10 cellular contexts compared by ENCODE assay signal in genomic region chr13:112349681-112350080, GRCh38. TPM values are rescaled to one million over a fixed set of nuclear protein-coding genes. Genes with fewer than 3 reads are reported as not detected.
"Had no signal": no experiment of that assay in that cellular context is flagged by ENCODE, and none has a peak within 500 bp of the region (broad histone marks: within the 10 kb centered on the region; RNA-seq: fewer than 3 reads in every experiment).

No MANE protein-coding gene starts in this region.

- ATAC-seq: K562 had no signal

- FAIRE-seq: H54, K562 had no signal

- DNase-seq: GM23248, GOT3, H9, HCEC 1CT, IMR-90, KG1 had no signal

- H3K27ac ChIP-seq: GM23248, HL-60 had no signal

- H3K4me3 ChIP-seq: GM23248, K562 had no signal

RNA-seq across cellular contexts. Expression of gene SPACA7, which starts 26.5 kb away (rescaled TPM):
- total RNA-seq: GM23248, H9, HT1080, IMR-90, K562 had no signal
